In the genomic region with DNA sequence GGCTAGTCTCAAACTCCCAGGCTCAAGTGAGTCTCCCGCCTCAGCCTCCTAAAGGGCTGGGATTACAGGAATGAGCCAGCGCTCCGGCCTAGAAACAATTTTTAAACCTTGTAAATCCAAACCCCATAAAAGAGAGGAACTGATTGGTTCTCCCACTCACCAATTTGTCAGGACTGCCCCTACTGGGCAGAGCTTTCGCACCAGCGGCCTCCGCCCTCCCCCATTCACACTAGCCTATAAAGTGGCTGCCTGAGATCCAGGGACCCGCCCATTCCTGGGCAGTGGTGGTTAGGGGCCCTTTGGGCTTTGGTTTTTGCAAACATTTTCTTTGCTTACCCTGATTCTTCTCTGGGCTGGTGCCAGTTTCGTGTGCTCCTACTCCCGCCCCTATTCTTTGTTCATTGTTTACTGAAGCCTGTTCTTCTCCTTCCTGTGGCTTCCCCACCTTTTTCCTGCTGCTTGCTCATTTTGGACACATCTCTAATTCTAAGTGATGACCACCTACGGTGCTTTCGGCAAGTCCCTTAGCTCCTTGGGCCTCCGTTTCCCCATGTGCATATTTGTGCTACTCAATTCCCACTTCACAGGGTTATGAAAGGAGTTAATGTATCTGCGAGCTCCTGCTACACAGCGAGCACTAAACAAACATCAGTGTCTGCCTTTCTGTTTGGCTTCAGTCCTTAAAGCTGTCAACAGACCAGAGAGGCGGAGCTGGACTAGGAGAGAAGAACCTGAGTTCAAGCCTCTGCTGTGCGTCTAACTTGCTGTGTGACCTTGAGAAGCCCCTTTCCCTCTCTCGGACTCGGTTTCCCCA, we compare ENCODE assay signal across 8 cellular contexts. TPM values are rescaled to one million over a fixed set of nuclear protein-coding genes. Genes with fewer than 3 reads are reported as not detected.
DNase-seq lines count a peak whose midpoint lies in the region; ATAC-seq and TF ChIP-seq lines count a peak whose summit lies in the region.

No MANE protein-coding gene starts in this region.

- H3K9me3 ChIP-seq in left lung: no peaks in the 10 kb centered on the region

- peak overlapping the region; percentile 61 to 66 for H3K27ac ChIP-seq in left lung

- TF ChIP-seq CTCF in GM13977 (IDR thresholded peaks at IDR 0.05; ENCODE audit: extremely low read depth, insufficient read depth, missing control alignments) (no peak), left lung (IDR thresholded peaks at IDR 0.05) (no peak)

- intact Hi-C loops in left lung (cut with DNase I): no loop called here

- ATAC-seq in SK-N-SH treated with all-trans-retinoic acid at 6 μM for 48 hours: peak; percentile 87
- ATAC-seq in left lung: peak; percentile 98

- peak; percentile 53 for DNase-seq in 8988T
- DNase-seq in GM13977 (ENCODE audit: low spot score): peak; percentile 70
- DNase-seq in NAMALWA (ENCODE audit: low spot score): peak; percentile 51
- DNase-seq in dermis microvascular lymphatic vessel endothelial cell (ENCODE audit: low read depth in 2 of 2): peak; percentile 87 to 96
- DNase-seq in left lung: peak; percentile 82 to 86
- peak; percentile 10 for DNase-seq in stimulated activated CD4-positive, alpha-beta T cell treated with anti-CD3 and anti-CD28 coated beads, Interleukin-4, amount 100 ng/mL, for 1 hour
- no peak for DNase-seq in RKO (ENCODE audit: low spot score)

- in situ Hi-C loops in GM13977 (cut with MboI; ENCODE audit: low pct_unique_long_range_greater_than_20kb, low sequenced_read_pairs, unreplicated experiment): no loop called here

- H3K36me3 ChIP-seq in left lung: no peaks in the 10 kb centered on the region

- peaks cover 0 to 38% of the 10 kb centered on the region in 2 donors for H3K4me1 ChIP-seq in left lung

- H3K27me3 ChIP-seq in left lung: no peaks in the 10 kb centered on the region

- peak overlapping the region in 1 of 2 donors; percentile 19 for H3K4me3 ChIP-seq in left lung

TF ChIP-seq in SK-N-SH treated with all-trans-retinoic acid at 6 μM for 48 hours, 23 proteins besides CTCF, POLR2A, EP300 and RAD21:
- TF ChIP-seq BACH2 (CRISPR knock-in tag; IDR thresholded peaks at IDR 0.05; ENCODE audit: borderline replicate concordance) (no peak), PATZ1 (CRISPR knock-in tag; IDR thresholded peaks at IDR 0.05; ENCODE audit: borderline replicate concordance) (no peak), ZC3H10 (CRISPR knock-in tag; IDR thresholded peaks at IDR 0.05) (no peak), GLIS3 (CRISPR knock-in tag; IDR thresholded peaks at IDR 0.05) (no peak), TOX (CRISPR knock-in tag; IDR thresholded peaks at IDR 0.05; ENCODE audit: borderline replicate concordance) (no peak), CSDC2 (CRISPR knock-in tag; IDR thresholded peaks at IDR 0.05) (no peak), ZFP3 (CRISPR knock-in tag; IDR thresholded peaks at IDR 0.05) (no peak), ZNF565 (CRISPR knock-in tag; conservative IDR thresholded peaks at IDR 0.05; ENCODE audit: low read depth) (no peak), TSHZ2 (CRISPR knock-in tag; IDR thresholded peaks at IDR 0.05) (no peak), ZNF70 (CRISPR knock-in tag; IDR thresholded peaks at IDR 0.05) (no peak), POU6F1 (CRISPR knock-in tag; IDR thresholded peaks at IDR 0.05; ENCODE audit: borderline replicate concordance, low read depth) (no peak), OSR1 (CRISPR knock-in tag; IDR thresholded peaks at IDR 0.05) (no peak), ISL1 (CRISPR knock-in tag; IDR thresholded peaks at IDR 0.05) (no peak), TCF4 (CRISPR knock-in tag; IDR thresholded peaks at IDR 0.05; ENCODE audit: borderline replicate concordance) (no peak), SNAI2 (CRISPR knock-in tag; IDR thresholded peaks at IDR 0.05) (no peak), ZFP30 (CRISPR knock-in tag; IDR thresholded peaks at IDR 0.05) (no peak), ZNF8 (CRISPR knock-in tag; IDR thresholded peaks at IDR 0.05) (no peak), RARB (CRISPR knock-in tag; IDR thresholded peaks at IDR 0.05) (no peak)
- TF ChIP-seq, protein P1, sequence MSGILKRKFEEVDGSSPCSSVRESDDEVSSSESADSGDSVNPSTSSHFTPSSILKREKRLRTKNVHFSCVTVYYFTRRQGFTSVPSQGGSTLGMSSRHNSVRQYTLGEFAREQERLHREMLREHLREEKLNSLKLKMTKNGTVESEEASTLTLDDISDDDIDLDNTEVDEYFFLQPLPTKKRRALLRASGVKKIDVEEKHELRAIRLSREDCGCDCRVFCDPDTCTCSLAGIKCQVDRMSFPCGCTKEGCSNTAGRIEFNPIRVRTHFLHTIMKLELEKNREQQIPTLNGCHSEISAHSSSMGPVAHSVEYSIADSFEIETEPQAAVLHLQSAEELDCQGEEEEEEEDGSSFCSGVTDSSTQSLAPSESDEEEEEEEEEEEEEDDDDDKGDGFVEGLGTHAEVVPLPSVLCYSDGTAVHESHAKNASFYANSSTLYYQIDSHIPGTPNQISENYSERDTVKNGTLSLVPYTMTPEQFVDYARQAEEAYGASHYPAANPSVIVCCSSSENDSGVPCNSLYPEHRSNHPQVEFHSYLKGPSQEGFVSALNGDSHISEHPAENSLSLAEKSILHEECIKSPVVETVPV (CRISPR knock-in tag; IDR thresholded peaks at IDR 0.05): no peak

RNA-seq across cellular contexts. Expression of gene CLIC4, which starts 39.8 kb away (rescaled TPM):
- total RNA-seq in dermis microvascular lymphatic vessel endothelial cell: 141 and 173 TPM in 2 replicates
- 100 to 1,000 TPM; 158 to 197 TPM for total RNA-seq in left lung
